8 cellular contexts compared by ENCODE assay signal in the genomic region with DNA sequence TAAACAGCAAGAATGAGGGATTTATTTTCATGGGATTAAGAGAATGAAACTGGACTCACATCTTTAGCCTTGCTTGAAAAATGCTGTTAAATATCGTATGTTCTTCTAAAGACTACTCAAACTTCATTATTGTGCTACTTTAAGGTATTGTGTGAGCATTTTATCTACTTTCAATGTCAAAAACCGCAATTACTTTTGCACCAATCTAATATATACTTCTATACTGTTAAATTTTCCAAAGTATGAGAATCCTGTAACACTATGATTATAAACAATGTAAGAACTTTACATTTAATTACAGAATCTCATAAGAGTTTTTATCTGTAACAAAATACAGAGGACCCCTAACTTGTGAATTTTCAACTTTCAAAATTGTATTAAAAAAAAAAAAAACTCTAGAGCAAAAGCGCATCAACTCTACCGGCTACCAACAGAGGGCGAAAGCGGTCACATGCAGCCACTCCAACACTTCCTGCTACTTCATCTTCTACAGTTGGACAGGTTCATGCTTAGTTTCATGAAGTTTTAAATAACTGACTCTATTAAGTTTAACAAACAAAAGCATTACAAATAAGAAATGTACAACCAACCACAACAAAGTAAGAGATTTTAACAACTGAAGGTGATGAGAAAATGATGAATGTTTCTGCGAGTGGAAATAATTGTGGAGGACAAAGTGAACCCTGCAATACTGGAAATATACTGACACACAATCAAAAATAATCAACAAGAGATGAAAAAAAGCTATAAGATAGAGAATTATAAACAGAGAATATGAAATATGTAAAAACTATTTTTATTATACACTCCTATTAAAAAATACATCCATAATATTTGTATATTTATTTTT.
DNase-seq lines count a peak whose midpoint lies in the region; TF ChIP-seq lines count a peak whose summit lies in the region.

No MANE protein-coding gene starts in this region.

- H3K9me3 ChIP-seq in BE2C, result no peaks in the 10 kb centered on the region

- H3K4me3 ChIP-seq in BE2C (ENCODE audit: low read depth, low read length) (no peak overlapping the region), H7 (ENCODE audit: insufficient read depth, low read depth, low read length) (no peak overlapping the region)

- H3K27me3 ChIP-seq in BE2C (no peaks in the 10 kb centered on the region), H7 (ENCODE audit: control insufficient read depth, insufficient read depth, low read length) (no peaks in the 10 kb centered on the region)

- H3K36me3 ChIP-seq in BE2C (no peaks in the 10 kb centered on the region), H7 (replicated peaks; ENCODE audit: control insufficient read depth, insufficient read depth, low read length) (no peaks in the 10 kb centered on the region)

- H3K4me1 ChIP-seq in BE2C, result peaks cover 7% of the 10 kb centered on the region

- DNase-seq in BE2C (peak; percentile 58), H7 (peak; percentile 29), RKO (ENCODE audit: low spot score) (peak; percentile 55), hepatic stellate cell (ENCODE audit: low spot score) (peak; percentile 19), GDM1 (lab: John Stamatoyannopoulos, UW) (no peak), anterior cingulate cortex (lab: John Stamatoyannopoulos, UW) (no peak)
- DNase-seq in activated gamma-delta T cell treated with anti-CD3 and anti-CD28 coated beads, Interleukin-2, amount 50 U/mL, for 16 hours (ENCODE audit: low read depth), result peak; percentile 22
- peak; percentile 60 for DNase-seq in stimulated activated CD4-positive, alpha-beta T cell treated with anti-CD3 and anti-CD28 coated beads, Interleukin-4, amount 100 ng/mL, for 1 hour

- TF ChIP-seq CTCF in BE2C (IDR thresholded peaks at IDR 0.05; ENCODE audit: low read depth, low read length), result peak; percentile 98

Comparison
In these comparisons a context has a peak if more than half of its experiments do, and no peak if none do; other contexts are left out.
1. DNase-seq: peak in BE2C (single experiment), H7 (single experiment), RKO (single experiment), activated gamma-delta T cell treated with anti-CD3 and anti-CD28 coated beads, Interleukin-2, amount 50 U/mL, for 16 hours (single experiment), hepatic stellate cell (single experiment) and stimulated activated CD4-positive, alpha-beta T cell treated with anti-CD3 and anti-CD28 coated beads, Interleukin-4, amount 100 ng/mL, for 1 hour (single experiment); none in GDM1 (single experiment) and anterior cingulate cortex (0 of 58).